Comparison of ENCODE assay signal across 10 cellular contexts in genomic region chr5:40436535-40437237, GRCh38.
DNase-seq lines count a peak whose midpoint lies in the region; ATAC-seq, FAIRE-seq and TF ChIP-seq lines count a peak whose summit lies in the region.
"Had no signal": no experiment of that assay in that cellular context is flagged by ENCODE, and none has a peak within 500 bp of the region (broad histone marks: within the 10 kb centered on the region; RNA-seq: fewer than 3 reads in every experiment).

No MANE protein-coding gene starts in this region.

- H3K4me2 ChIP-seq in PC-9: peak overlapping the region; percentile 57

- no peaks in the 10 kb centered on the region for H3K36me3 ChIP-seq in PC-9 (ENCODE audit: low read depth)
- H3K36me3 ChIP-seq in MG63: no peaks in the 10 kb centered on the region

- no peak for FAIRE-seq in urothelium cell line (lab: Jason Lieb, UNC)

- H3K27me3 ChIP-seq in PC-9 (ENCODE audit: insufficient read depth, low read depth) (no peaks in the 10 kb centered on the region), MG63 (no peaks in the 10 kb centered on the region)

- H3K9me3 Mint-ChIP-seq in memory B cell: no peaks in the 10 kb centered on the region

- BruUV-seq in PC-9 (replicated peaks; lab: Mats Ljungman, UMichigan): no TSS peak

- no peak for DNase-seq in PC-9
- no peak for DNase-seq in memory B cell (ENCODE audit: low spot score in 2 of 2)
- DNase-seq in MG63: no peak
- DNase-seq in hepatic stellate cell (ENCODE audit: low spot score): no peak
- no peak for DNase-seq in urothelium cell line (ENCODE audit: low spot score)
- DNase-seq: left cardiac atrium, NCI-H1417 had no signal

- peaks cover 15% of the 10 kb centered on the region for H3F3A ChIP-seq in PC-9 (ENCODE audit: insufficient read depth, low read depth)

- H3K36me3 Mint-ChIP-seq in memory B cell: no peaks in the 10 kb centered on the region

- H2AFZ ChIP-seq in PC-9: no peak overlapping the region

- H3K4me1 ChIP-seq in PC-9 (replicated peaks; ENCODE audit: insufficient read depth): peaks cover 22% of the 10 kb centered on the region

- no peaks in the 10 kb centered on the region for H4K20me1 ChIP-seq in PC-9 (ENCODE audit: insufficient read depth)

- no peaks in the 10 kb centered on the region for H3K9me2 ChIP-seq in PC-9 (ENCODE audit: insufficient read depth)

- peak overlapping the region; percentile 74 for H3K27ac Mint-ChIP-seq in memory B cell

- POLR2A ChIA-PET in PC-9 (lab: Charles Lee; ENCODE audit: unreplicated experiment): interaction anchor here (0.5 to 1.5 kb wide), 7 partner anchors 38 to 911 kb away, joined by 3 to 10 read pairs (median 3); no protein-coding TSS in a partner anchor

- TF ChIP-seq CTCF in PC-9 (conservative IDR thresholded peaks at IDR 0.05): no peak

- peak overlapping the region; percentile 19 for H3K4me3 Mint-ChIP-seq in memory B cell

- H3K4me3 ChIP-seq in PC-9: no peak overlapping the region
- no peak overlapping the region for H3K4me3 ChIP-seq in MG63

- H3K9me3 ChIP-seq in PC-9 (ENCODE audit: insufficient read depth, low read depth) (peaks cover 7% of the 10 kb centered on the region), MG63 (no peaks in the 10 kb centered on the region)

- peak overlapping the region; percentile 74 for H3K27ac ChIP-seq in PC-9

- peaks cover 19% of the 10 kb centered on the region for H3K4me1 Mint-ChIP-seq in memory B cell

- no peaks in the 10 kb centered on the region for H3K27me3 Mint-ChIP-seq in memory B cell

- intact Hi-C loops in PC-9 (cut with micrococcal nuclease; ENCODE audit: unreplicated experiment): loop anchor here (1.0 to 5.0 kb wide), 7 partner anchors 34 to 487 kb away; partner anchors contain the start of gene PTGER4

- ATAC-seq in GM18508 (IDR thresholded peaks at IDR 0.05; ENCODE audit: insufficient read depth, unreplicated experiment) (peak; percentile 41), GM21825 (IDR thresholded peaks at IDR 0.05; ENCODE audit: unreplicated experiment) (peak; percentile 81), memory B cell (ENCODE audit: low read depth) (peak; percentile 74), GM18520 (IDR thresholded peaks at IDR 0.05; ENCODE audit: unreplicated experiment) (no peak)

- no peaks in the 10 kb centered on the region for H3K79me2 ChIP-seq in PC-9 (ENCODE audit: low read depth)

- CTCF ChIA-PET in PC-9 (lab: Charles Lee): interaction anchor here (0.6 to 0.8 kb wide), 2 partner anchors 54 to 55 kb away, joined by 3 read pairs; no protein-coding TSS in a partner anchor
